ENCODE assay signal across 14 cellular contexts in the genomic region with DNA sequence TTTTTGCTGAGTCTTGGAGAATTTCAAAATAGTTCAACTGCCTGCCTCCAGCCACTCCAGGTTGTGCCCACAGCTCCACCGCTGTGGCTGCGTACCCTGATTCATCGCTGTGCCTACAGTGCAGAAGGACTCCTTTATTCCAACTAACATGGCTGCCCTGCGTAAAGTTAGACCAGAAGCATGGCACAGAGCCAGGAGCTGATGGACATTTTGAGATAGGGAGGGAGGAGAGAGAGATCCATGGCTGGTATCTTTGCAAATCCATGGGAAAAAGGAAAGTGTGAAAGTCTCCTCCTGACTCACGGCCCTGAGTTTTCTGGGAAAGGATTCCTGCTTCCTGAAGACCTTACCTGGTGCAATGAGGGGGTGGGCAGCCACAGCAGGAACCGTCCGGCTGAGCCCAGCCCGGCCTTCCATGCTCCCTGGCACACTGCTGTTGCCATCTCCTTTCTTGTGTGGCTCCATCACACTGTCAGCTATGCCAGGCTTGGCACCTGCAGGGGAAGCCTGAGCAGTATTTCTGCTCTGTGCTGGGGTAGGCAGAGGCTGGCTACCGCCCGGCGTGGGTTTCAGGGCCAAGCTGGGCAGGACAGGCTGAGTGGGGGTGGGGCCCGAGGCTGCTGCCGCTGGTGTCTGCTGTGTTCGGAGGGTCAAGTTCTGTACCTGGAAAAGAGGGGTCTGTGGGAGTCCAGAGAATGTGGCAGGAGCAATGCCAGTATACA. TPM values are rescaled to one million over a fixed set of nuclear protein-coding genes. Genes with fewer than 3 reads are reported as not detected.
DNase-seq lines count a peak whose midpoint lies in the region; ATAC-seq, FAIRE-seq and TF ChIP-seq lines count a peak whose summit lies in the region.
"Had no signal": no experiment of that assay in that cellular context is flagged by ENCODE, and none has a peak within 500 bp of the region (broad histone marks: within the 10 kb centered on the region; RNA-seq: fewer than 3 reads in every experiment).

No MANE protein-coding gene starts in this region.

- H3K27me3 ChIP-seq in breast epithelium, result no peaks in the 10 kb centered on the region
- H3K27me3 ChIP-seq in esophagus muscularis mucosa, result no peaks in the 10 kb centered on the region
- no peaks in the 10 kb centered on the region for H3K27me3 ChIP-seq in vagina

- no peaks in the 10 kb centered on the region for H3K27me3 Mint-ChIP-seq in MCF 10A (ENCODE audit: insufficient read depth, unreplicated experiment)
- H3K27me3 Mint-ChIP-seq in osteocyte (ENCODE audit: unreplicated experiment), result no peaks in the 10 kb centered on the region
- H3K27me3 Mint-ChIP-seq: activated CD4-positive, alpha-beta T cell treated with anti-CD3 and anti-CD28 coated beads for 36 hours had no signal

- H3K4me1 ChIP-seq in breast epithelium, result peaks cover 20 to 47% of the 10 kb centered on the region in 2 donors
- peaks cover 60 to 65% (median 62%) of the 10 kb centered on the region in 4 donors for H3K4me1 ChIP-seq in esophagus muscularis mucosa
- peaks cover 50% of the 10 kb centered on the region for H3K4me1 ChIP-seq in vagina

- TF ChIP-seq POLR2A in breast epithelium (IDR thresholded peaks at IDR 0.05) (no peak), esophagus muscularis mucosa (IDR thresholded peaks at IDR 0.05; ENCODE audit: low read depth) (no peak), vagina (IDR thresholded peaks at IDR 0.05) (no peak)

- 68% methylated on average over 11 of the region's 14 CpGs for WGBS in esophagus muscularis mucosa

- H3K4me1 Mint-ChIP-seq in MCF 10A (ENCODE audit: insufficient read depth, unreplicated experiment), result peaks cover 6% of the 10 kb centered on the region
- peaks cover 69% of the 10 kb centered on the region for H3K4me1 Mint-ChIP-seq in osteocyte (ENCODE audit: unreplicated experiment)

- DNase-seq in breast epithelium (ENCODE audit: low spot score in 2 of 2) (no peak), MCF 10A (ENCODE audit: unreplicated experiment) (no peak), esophagus muscularis mucosa (ENCODE audit: extremely low spot score) (no peak), osteocyte (ENCODE audit: extremely low spot score, unreplicated experiment) (no peak), vagina (ENCODE audit: extremely low spot score in 2 of 2) (no peak), urothelium cell line (ENCODE audit: low spot score) (no peak), T-helper 2 cell (no peak)
- DNase-seq: DMS 273 treated with DMSO at 0.1 percent for 48 hours had no signal

- H3K27ac ChIP-seq in breast epithelium, result peak overlapping the region; percentile 89 to 94
- H3K27ac ChIP-seq in esophagus muscularis mucosa (replicated peaks in 1 of 4), result peak overlapping the region; percentile 48 to 79 (median 66)
- H3K27ac ChIP-seq in vagina, result peak overlapping the region; percentile 71

- H3K4me3 Mint-ChIP-seq in MCF 10A (ENCODE audit: unreplicated experiment), result no peak overlapping the region
- no peak overlapping the region for H3K4me3 Mint-ChIP-seq in osteocyte (ENCODE audit: unreplicated experiment)
- H3K4me3 Mint-ChIP-seq: activated CD4-positive, alpha-beta T cell treated with anti-CD3 and anti-CD28 coated beads for 36 hours; activated naive CD8-positive, alpha-beta T cell treated with anti-CD3 and anti-CD28 coated beads, Interleukin-2, amount 50 U/mL, for 24 hours had no signal

- H3K9me3 ChIP-seq in breast epithelium (no peaks in the 10 kb centered on the region), esophagus muscularis mucosa (no peaks in the 10 kb centered on the region), vagina (no peaks in the 10 kb centered on the region)

- TF ChIP-seq CTCF in breast epithelium (IDR thresholded peaks at IDR 0.05), result no peak
- TF ChIP-seq CTCF in MCF 10A (IDR thresholded peaks at IDR 0.05; ENCODE audit: unreplicated experiment), result no peak
- no peak for TF ChIP-seq CTCF in esophagus muscularis mucosa (IDR thresholded peaks at IDR 0.05)
- no peak for TF ChIP-seq CTCF in osteocyte (IDR thresholded peaks at IDR 0.05)
- TF ChIP-seq CTCF in vagina (IDR thresholded peaks at IDR 0.05), result no peak

- FAIRE-seq in urothelium cell line (lab: Jason Lieb, UNC), result no peak
- FAIRE-seq: frontal cortex had no signal

- TF ChIP-seq EP300 in esophagus muscularis mucosa (IDR thresholded peaks at IDR 0.05), result no peak

- H3K36me3 Mint-ChIP-seq in MCF 10A (ENCODE audit: insufficient read depth, unreplicated experiment) (peaks cover 13% of the 10 kb centered on the region), osteocyte (ENCODE audit: unreplicated experiment) (peaks cover 5% of the 10 kb centered on the region)

- H3K4me3 ChIP-seq in breast epithelium (no peak overlapping the region), esophagus muscularis mucosa (no peak overlapping the region), vagina (no peak overlapping the region)

- POLR2A ChIA-PET in MCF 10A (lab: Yijun Ruan, JAX), result interaction anchor here (0.6 kb wide), 1 partner anchor 66 kb away, joined by 4 read pairs; no protein-coding TSS in a partner anchor

- no TSS peak for BruUV-seq in MCF 10A (replicated peaks; lab: Mats Ljungman, UMichigan)

- no peak for ATAC-seq in HG02678 (IDR thresholded peaks at IDR 0.05; ENCODE audit: unreplicated experiment)

- H3K36me3 ChIP-seq in breast epithelium (no peaks in the 10 kb centered on the region), esophagus muscularis mucosa (peaks cover 0 to 39% (median 17%) of the 10 kb centered on the region in 4 donors), vagina (no peaks in the 10 kb centered on the region)

- H3K9me3 Mint-ChIP-seq in MCF 10A (ENCODE audit: unreplicated experiment), result no peaks in the 10 kb centered on the region
- no peaks in the 10 kb centered on the region for H3K9me3 Mint-ChIP-seq in osteocyte (ENCODE audit: unreplicated experiment)
- H3K9me3 Mint-ChIP-seq: activated naive CD8-positive, alpha-beta T cell treated with anti-CD3 and anti-CD28 coated beads, Interleukin-2, amount 50 U/mL, for 24 hours had no signal

- H3K27ac Mint-ChIP-seq in MCF 10A (ENCODE audit: low read depth, unreplicated experiment), result no peak overlapping the region
- peak overlapping the region; percentile 96 for H3K27ac Mint-ChIP-seq in osteocyte (ENCODE audit: unreplicated experiment)
- H3K27ac Mint-ChIP-seq: activated CD4-positive, alpha-beta T cell treated with anti-CD3 and anti-CD28 coated beads for 36 hours; activated naive CD8-positive, alpha-beta T cell treated with anti-CD3 and anti-CD28 coated beads, Interleukin-2, amount 50 U/mL, for 24 hours had no signal

- intact Hi-C loops in breast epithelium (cut with DNase I; ENCODE audit: low total_unique reads) (loop anchor here (5.0 kb wide), 1 partner anchor 70 kb away; no protein-coding TSS in a partner anchor), MCF 10A (cut with micrococcal nuclease) (loop anchor here (1.0 to 5.0 kb wide), 7 partner anchors 39 to 254 kb away; no protein-coding TSS in a partner anchor), esophagus muscularis mucosa (cut with DNase I) (loop anchor here (5.0 to 10.0 kb wide), 2 partner anchors 105 to 152 kb away; partner anchors contain the start of gene ZSCAN20), vagina (cut with DNase I) (loop anchor here (5.0 to 10.0 kb wide), 2 partner anchors 70 to 98 kb away; no protein-coding TSS in a partner anchor)

- CTCF ChIA-PET in MCF 10A (lab: Yijun Ruan, JAX), result interaction anchor here (0.5 to 13.2 kb wide), 13 partner anchors 10 to 492 kb away, joined by 3 to 180 read pairs (median 3); partner anchors contain the start of genes A3GALT2 and ZSCAN20

RNA-seq across cellular contexts. Expression of gene A3GALT2, which starts 46.0 kb away (rescaled TPM):
- total RNA-seq in breast epithelium (not detected), MCF 10A (2022) (0.32 TPM in 1 of 2 replicates, not detected in the other), esophagus muscularis mucosa (not detected), osteocyte (0.35 TPM in 1 of 2 replicates, not detected in the other), vagina (not detected)
- total RNA-seq: activated CD4-positive, alpha-beta T cell treated with anti-CD3 and anti-CD28 coated beads for 36 hours; frontal cortex; PC-3; T-helper 1 cell treated with Interleukin-12 subunit alpha and Interleukin-12 subunit beta and Interleukin-4 antibody, amounts not matched to agents 30 ng/mL and 1 ng/mL, for 36 hours had no signal
